In genomic region chr18:5456577-5457466, GRCh38 we compare ENCODE assay signal across 8 cellular contexts.
DNase-seq lines count a peak whose midpoint lies in the region; ATAC-seq, FAIRE-seq and TF ChIP-seq lines count a peak whose summit lies in the region.

No MANE protein-coding gene starts in this region.

- no peaks in the 10 kb centered on the region for H3K9me3 Mint-ChIP-seq in CD4-positive, CD25-positive, alpha-beta regulatory T cell

- no peaks in the 10 kb centered on the region for H3K4me1 ChIP-seq in CD4-positive, CD25-positive, alpha-beta regulatory T cell (ENCODE audit: control insufficient read depth, insufficient read depth, low read length, poor library complexity, severe bottlenecking)
- H3K4me1 ChIP-seq in GM23248 (ENCODE audit: insufficient read depth) (no peaks in the 10 kb centered on the region; the same call in 1 of the 2 replicates), OCI-LY7 (ENCODE audit: insufficient read depth, low read length, poor library complexity, severe bottlenecking) (no peaks in the 10 kb centered on the region), H1 (replicated peaks in 1 of 4; ENCODE audit: control insufficient read depth in 3 of 4, insufficient read depth in 4 of 4, low read length in 3 of 4) (peaks cover 0 to 9% (median 1%) of the 10 kb centered on the region in 4 experiments; a peak in 3 of 7 replicates)

- H4K5ac ChIP-seq in H1 (ENCODE audit: insufficient read length, low read depth, low read length) = no peak overlapping the region

- H2AFZ ChIP-seq in GM23248 (peak overlapping the region; percentile 84), OCI-LY7 (ENCODE audit: low read length) (peak overlapping the region; percentile 40), H1 (ENCODE audit: low read length) (peak overlapping the region; percentile 93; the same call in 1 of the 2 replicates)

- no peak overlapping the region for H3K18ac ChIP-seq in H1 (ENCODE audit: extremely low read depth, low read length)

- no peaks in the 10 kb centered on the region for H3K79me2 ChIP-seq in GM23248 (ENCODE audit: insufficient read depth)
- no peaks in the 10 kb centered on the region for H3K79me2 ChIP-seq in OCI-LY7 (ENCODE audit: insufficient read depth, low read depth, low read length)
- H3K79me2 ChIP-seq in H1 (ENCODE audit: control insufficient read depth in 1 of 2, insufficient read depth in 2 of 2, low read length in 2 of 2) = no peaks in the 10 kb centered on the region

- no peak overlapping the region for H3K23ac ChIP-seq in H1 (ENCODE audit: insufficient read length)

- H3K27me3 ChIP-seq in CD4-positive, CD25-positive, alpha-beta regulatory T cell (ENCODE audit: control insufficient read depth, insufficient read depth, low read length) = no peaks in the 10 kb centered on the region
- H3K27me3 ChIP-seq in GM23248 (replicated peaks; ENCODE audit: insufficient read depth) (no peaks in the 10 kb centered on the region), H1 (replicated peaks in 1 of 4; ENCODE audit: control insufficient read depth in 3 of 4, extremely low read depth in 1 of 4, insufficient read depth in 3 of 4, low read length in 3 of 4) (no peaks in the 10 kb centered on the region)

- H4K8ac ChIP-seq in H1 (ENCODE audit: extremely low read depth, insufficient read depth, low read length) = no peak overlapping the region; the same call in 1 of the 2 replicates

- no peak overlapping the region for H2AK5ac ChIP-seq in H1 (ENCODE audit: low read depth, low read length)

- no peak for TF ChIP-seq POLR2A in H1 (IDR thresholded peaks at IDR 0.05; ENCODE audit: control extremely low read depth in 1 of 2, low read depth in 2 of 2, low read length in 2 of 2)

- 20 to 22% methylated on average over 13 of the region's 15 CpGs for WGBS in GM23248 (ENCODE audit: low coverage in 1 of 2, low lambda C conversion rate in 2 of 2, missing lambda C conversion rate in 2 of 2), 2 experiments
- WGBS in H1 (ENCODE audit: extremely low coverage in 1 of 2, insufficient coverage in 1 of 2, insufficient read length in 1 of 2, insufficient replicate concordance in 2 of 2, low coverage in 1 of 2, low lambda C conversion rate in 2 of 2, missing lambda C conversion rate in 1 of 2), 2 experiments = 63% methylated on average over 15 of the region's 15 CpGs; no CpG with 5 or more reads in 1 of the 2 experiments

- no peak overlapping the region for H3K56ac ChIP-seq in H1 (replicated peaks; ENCODE audit: insufficient read length, low read depth, low read length)

- peak overlapping the region; percentile 70 for H3K4ac ChIP-seq in H1 (replicated peaks; ENCODE audit: insufficient read length, low read depth, low read length)

- no peak overlapping the region for H2BK120ac ChIP-seq in H1 (replicated peaks; ENCODE audit: low read depth, low read length)

- peak; percentile 59 to 65 for TF ChIP-seq RAD21 in H1 (IDR thresholded peaks at IDR 0.05 in 1 of 2, conservative IDR thresholded peaks at IDR 0.05 in 1 of 2; ENCODE audit: low read depth in 2 of 2, low read length in 2 of 2)

- H3K9me3 ChIP-seq in CD4-positive, CD25-positive, alpha-beta regulatory T cell (ENCODE audit: control insufficient read depth in 2 of 2, low read length in 2 of 2) = no peaks in the 10 kb centered on the region
- no peaks in the 10 kb centered on the region for H3K9me3 ChIP-seq in GM23248 (ENCODE audit: low read depth)
- H3K9me3 ChIP-seq in OCI-LY7 (ENCODE audit: low read length) = no peaks in the 10 kb centered on the region
- no peaks in the 10 kb centered on the region for H3K9me3 ChIP-seq in H1 (ENCODE audit: insufficient read depth in 2 of 2, low read depth in 1 of 2, low read length in 1 of 2)

- TF ChIP-seq CTCF in OCI-LY7 (conservative IDR thresholded peaks at IDR 0.05; ENCODE audit: low read length) = peak; percentile 65
- TF ChIP-seq CTCF in H1 (IDR thresholded peaks at IDR 0.05; ENCODE audit: control extremely low read depth in 1 of 3, insufficient read depth in 1 of 3, low read depth in 1 of 3, low read length in 3 of 3) = peak in 2 of 3 experiments; percentile 29 to 39; a peak in 2 of 4 replicates

- H3K4me2 ChIP-seq in GM23248 (ENCODE audit: unreplicated experiment) (peak overlapping the region; percentile 72), OCI-LY7 (ENCODE audit: low read length) (no peak overlapping the region), H1 (ENCODE audit: insufficient read depth in 1 of 2, low read depth in 2 of 2, low read length in 2 of 2) (peak overlapping the region; percentile 34 to 62; a peak in 3 of 4 replicates)

- no peak overlapping the region for H2BK5ac ChIP-seq in H1 (ENCODE audit: low read depth, low read length)

- H3K36me3 ChIP-seq in CD4-positive, CD25-positive, alpha-beta regulatory T cell (ENCODE audit: control insufficient read depth, insufficient read depth, low read length) = no peaks in the 10 kb centered on the region
- H3K36me3 ChIP-seq in GM23248 (ENCODE audit: low read depth) = no peaks in the 10 kb centered on the region
- no peaks in the 10 kb centered on the region for H3K36me3 ChIP-seq in OCI-LY7 (ENCODE audit: insufficient read depth, low read length)
- H3K36me3 ChIP-seq in H1 (ENCODE audit: control insufficient read depth in 2 of 4, insufficient read depth in 4 of 4, low read length in 3 of 4) = no peaks in the 10 kb centered on the region

- H2BK20ac ChIP-seq in H1 (ENCODE audit: low read length) = no peak overlapping the region

- TF ChIP-seq EP300 in H1 (IDR thresholded peaks at IDR 0.05; ENCODE audit: borderline replicate concordance in 1 of 2, low read depth in 2 of 2, low read length in 2 of 2) = no peak

- in situ Hi-C loops in GM23248 (cut with MboI) = no loop called here

- no peak overlapping the region for H2BK12ac ChIP-seq in H1 (ENCODE audit: low read depth, low read length)

- no peak overlapping the region for H2BK15ac ChIP-seq in H1 (ENCODE audit: low read length)

- H3K4me3 ChIP-seq in CD4-positive, CD25-positive, alpha-beta regulatory T cell (ENCODE audit: low read depth, low read length) = peak overlapping the region; percentile 62
- peak overlapping the region; percentile 48 for H3K4me3 ChIP-seq in GM23248
- no peak overlapping the region for H3K4me3 ChIP-seq in OCI-LY7 (ENCODE audit: low read depth, low read length, poor library complexity, severe bottlenecking)
- H3K4me3 ChIP-seq in H1 (ENCODE audit: extremely low read depth in 1 of 4, insufficient read depth in 2 of 4, low read depth in 3 of 4, low read length in 4 of 4) = peak overlapping the region in 3 of 4 experiments; percentile 13 to 47 (median 14); a peak in 4 of 8 replicates

- H3K9ac ChIP-seq in GM23248 = peak overlapping the region; percentile 51; the same call in 1 of the 2 replicates
- no peak overlapping the region for H3K9ac ChIP-seq in H1 (replicated peaks in 1 of 4; ENCODE audit: extremely low read depth in 1 of 4, low read depth in 3 of 4, low read length in 3 of 4)

- no peak overlapping the region for H4K91ac ChIP-seq in H1 (replicated peaks; ENCODE audit: insufficient read length, low read length)

- FAIRE-seq in H1 (lab: Jason Lieb, UNC) = peak; percentile 76

- no peaks in the 10 kb centered on the region for H3K79me1 ChIP-seq in H1 (ENCODE audit: low read depth, low read length)

- H3K27ac Mint-ChIP-seq in CD4-positive, CD25-positive, alpha-beta regulatory T cell = peak overlapping the region; percentile 8 to 79 (median 78)

- H3K27me3 Mint-ChIP-seq in CD4-positive, CD25-positive, alpha-beta regulatory T cell = peaks cover 6% of the 10 kb centered on the region

- POLR2A ChIA-PET in OCI-LY7 (lab: Charles Lee) = interaction anchor here (0.5 kb wide), 1 partner anchor 87 kb away, joined by 3 read pairs; no protein-coding TSS in a partner anchor
- POLR2A ChIA-PET in H1 (lab: Charles Lee; ENCODE audit: partially characterized antibody) = interaction anchor here (0.6 kb wide), 1 partner anchor 9 kb away, joined by 3 read pairs; no protein-coding TSS in a partner anchor

- no peaks in the 10 kb centered on the region for H3K23me2 ChIP-seq in H1 (ENCODE audit: low read depth, low read length)

- CTCF ChIA-PET in OCI-LY7 (lab: Charles Lee; ENCODE audit: unreplicated experiment) = no interaction called here
- CTCF ChIA-PET in H1 (lab: Charles Lee; ENCODE audit: partially characterized antibody) = interaction anchor here (0.6 to 4.2 kb wide), 25 partner anchors 10 to 385 kb away, joined by 3 to 35 read pairs (median 3); partner anchors contain the start of gene EPB41L3

- ATAC-seq in CD4-positive, CD25-positive, alpha-beta regulatory T cell (ENCODE audit: low read depth in 2 of 2) = peak in 1 of 2 donors; percentile 53
- no peak for ATAC-seq in GM19455 (IDR thresholded peaks at IDR 0.05; ENCODE audit: unreplicated experiment)

- H3K27ac ChIP-seq in CD4-positive, CD25-positive, alpha-beta regulatory T cell (ENCODE audit: insufficient read depth, low read length, poor library complexity, severe bottlenecking) = no peak overlapping the region
- H3K27ac ChIP-seq in GM23248 (no peak overlapping the region), OCI-LY7 (ENCODE audit: low read depth, low read length, poor library complexity, severe bottlenecking) (no peak overlapping the region), H1 (ENCODE audit: low read depth, low read length) (no peak overlapping the region)

- H4K20me1 ChIP-seq in GM23248 (ENCODE audit: insufficient read depth) (no peaks in the 10 kb centered on the region), OCI-LY7 (ENCODE audit: insufficient read depth, low read length) (no peaks in the 10 kb centered on the region), H1 (replicated peaks in 1 of 2; ENCODE audit: control insufficient read depth in 1 of 2, insufficient read depth in 2 of 2, low read length in 2 of 2) (no peaks in the 10 kb centered on the region)

- H3K9me2 ChIP-seq in GM23248 (ENCODE audit: insufficient read depth) = no peaks in the 10 kb centered on the region
- H3K9me2 ChIP-seq in OCI-LY7 (ENCODE audit: insufficient read depth, low read length) = no peaks in the 10 kb centered on the region

- H3K36me3 Mint-ChIP-seq in CD4-positive, CD25-positive, alpha-beta regulatory T cell = no peaks in the 10 kb centered on the region

- H3F3A ChIP-seq in GM23248 (ENCODE audit: insufficient read depth) = no peaks in the 10 kb centered on the region

- H3K4me1 Mint-ChIP-seq in CD4-positive, CD25-positive, alpha-beta regulatory T cell = peaks cover 0 to 13% (median 4%) of the 10 kb centered on the region in 4 donors

- peak overlapping the region; percentile 10 to 87 (median 64) for H3K4me3 Mint-ChIP-seq in CD4-positive, CD25-positive, alpha-beta regulatory T cell

- H3K14ac ChIP-seq in H1 (ENCODE audit: insufficient read length) = no peak overlapping the region

- DNase-seq in CD4-positive, CD25-positive, alpha-beta regulatory T cell = peak in 1 of 3 donors; percentile 29
- peak; percentile 68 for DNase-seq in GM23248
- DNase-seq in OCI-LY7 (ENCODE audit: low spot score) = peak; percentile 11
- peak in 1 of 2 experiments; percentile 56 for DNase-seq in H1 (ENCODE audit: low read depth in 1 of 2, low spot score in 2 of 2)
- peak; percentile 50 for DNase-seq in midbrain (lab: John Stamatoyannopoulos, UW)
- DNase-seq in NCI-H187 (lab: John Stamatoyannopoulos, UW) = no peak
- no peak for DNase-seq in SHP77 (lab: John Stamatoyannopoulos, UW)

- no TSS peak for BruUV-seq in OCI-LY7 (replicated peaks; lab: Mats Ljungman, UMichigan)

- intact Hi-C loops in OCI-LY7 (cut with micrococcal nuclease; ENCODE audit: unreplicated experiment) = no loop called here

TF ChIP-seq in H1, 55 proteins besides CTCF, POLR2A, EP300 and RAD21 (continues in another document):
- TF ChIP-seq CHD1 (IDR thresholded peaks at IDR 0.05; ENCODE audit: low read depth, low read length) = no peak

Comparison
In these comparisons a context has a peak if more than half of its experiments do, and no peak if none do; other contexts are left out.
1. DNase-seq: peak in GM23248 (single experiment), OCI-LY7 (single experiment) and midbrain (single experiment); none in NCI-H187 (0 of 2) and SHP77 (0 of 2).
2. H2AFZ ChIP-seq: peak in every context shown above with its lines; median percentile 93 in H1; 84 in GM23248; 40 in OCI-LY7.